ENCODE assay signal across 25 cellular contexts in the genomic region with DNA sequence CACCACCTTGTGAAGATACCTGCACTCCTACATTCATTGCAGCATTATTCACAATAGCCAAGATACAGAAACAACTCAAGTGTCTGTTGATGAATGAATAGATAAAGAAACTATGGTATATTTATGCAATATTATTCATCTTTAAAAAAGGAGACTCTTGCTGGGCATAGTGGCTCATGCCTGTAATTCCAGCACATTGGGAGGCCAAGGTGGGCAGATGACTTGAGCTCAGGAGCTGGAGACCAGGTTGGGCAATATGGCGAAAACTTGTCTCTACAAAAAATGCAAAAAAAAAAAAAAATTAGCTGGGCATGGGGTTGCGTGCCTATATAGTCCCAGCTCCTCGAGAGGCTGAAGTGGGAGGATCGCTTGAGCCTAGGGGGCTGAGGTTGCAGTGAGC.
"Had no signal": no experiment of that assay in that cellular context is flagged by ENCODE, and none has a peak within 500 bp of the region (broad histone marks: within the 10 kb centered on the region; RNA-seq: fewer than 3 reads in every experiment).

No MANE protein-coding gene starts in this region.

- H3K27ac ChIP-seq: stomach, suprapubic skin, testis, thoracic aorta, thyroid gland, tibial artery, tibial nerve, transverse colon, upper lobe of left lung, upper lobe of right lung, uterus, vagina had no signal

- H3K4me3 ChIP-seq: stomach, suprapubic skin, testis, thoracic aorta, thyroid gland, tibial artery, tibial nerve, transverse colon, upper lobe of left lung, upper lobe of right lung, uterus, vagina had no signal

- H3K27me3 ChIP-seq: stomach, suprapubic skin, testis, thyroid gland, tibial artery, tibial nerve, transverse colon, upper lobe of left lung, upper lobe of right lung, uterus, vagina had no signal

- H3K9me3 ChIP-seq: stomach, suprapubic skin, testis, thoracic aorta, thyroid gland, tibial artery, tibial nerve, transverse colon, upper lobe of left lung, upper lobe of right lung, uterus, vagina had no signal

- DNase-seq: stimulated activated CD4-positive, alpha-beta T cell treated with anti-CD3 and anti-CD28 coated beads, Interleukin-2, amount 100 ng/mL, for 48 hours; stimulated activated CD4-positive, alpha-beta T cell treated with anti-CD3 and anti-CD28 coated beads, Interleukin-4, amount 100 ng/mL, for 1 hour; stimulated activated CD4-positive, alpha-beta T cell treated with anti-CD3 and anti-CD28 coated beads, Interleukin-4, amount 100 ng/mL, for 24 hours; stimulated activated CD4-positive, alpha-beta T cell treated with anti-CD3 and anti-CD28 coated beads, Interleukin-4, amount 100 ng/mL, for 4 hours; stimulated activated CD8-positive, alpha-beta memory T cell treated with anti-CD3 and anti-CD28 coated beads, Interleukin-4, amount 100 ng/mL, for 48 hours; stimulated activated naive B cell treated with anti-CD40 and anti-IgM and Interleukin-4, amounts not matched to agents 10 μg/mL and 1 μg/mL and 100 μg/mL, for 72 hours; stimulated activated naive CD4-positive, alpha-beta T cell; stimulated activated naive CD4-positive, alpha-beta T cell treated with Interleukin-2 at 50 U/mL for 16 hours; stimulated activated naive CD8-positive, alpha-beta T cell treated with anti-CD3 and anti-CD28 coated beads, Interleukin-15, amount 100 ng/mL, for 72 hours; stimulated activated naive CD8-positive, alpha-beta T cell treated with anti-CD3 and anti-CD28 coated beads, Interleukin-15, Interleukin-2, amounts not matched to agents 100 U/mL and 50 U/mL, for 24 hours; stomach; substantia nigra; testis; thyroid gland; tibial artery; transverse colon; upper lobe of left lung; upper lobe of right lung; uterus had no signal

- ATAC-seq: stimulated activated effector memory CD8-positive, alpha-beta T cell treated with anti-CD3 and anti-CD28 coated beads, Interleukin-12 subunit alpha, Interleukin-12 subunit beta, amount 100 ng/mL, for 72 hours; stimulated activated memory B cell treated with anti-CD40 and anti-IgM and Interleukin-4, amounts not matched to agents 10 μg/mL and 1 μg/mL and 100 μg/mL, for 72 hours; stimulated activated naive B cell treated with anti-CD40 and anti-IgM and Interleukin-4, amounts not matched to agents 10 μg/mL and 1 μg/mL and 100 μg/mL, for 72 hours; stimulated activated naive CD8-positive, alpha-beta T cell treated with anti-CD3 and anti-CD28 coated beads, Interleukin-15, amount 100 ng/mL, for 72 hours; stimulated activated naive CD8-positive, alpha-beta T cell treated with anti-CD3 and anti-CD28 coated beads, Interleukin-15, Interleukin-2, amounts not matched to agents 100 U/mL and 50 U/mL, for 24 hours; upper lobe of right lung had no signal

- H3K4me1 ChIP-seq: stomach, suprapubic skin, testis, thyroid gland, tibial nerve, transverse colon, upper lobe of left lung, upper lobe of right lung, uterus had no signal

- H3K36me3 ChIP-seq: stomach, suprapubic skin, thoracic aorta, thyroid gland, tibial artery, tibial nerve, transverse colon, upper lobe of left lung, upper lobe of right lung, uterus, vagina had no signal
